Comparison of ENCODE assay signal across 23 cellular contexts in genomic region chr5:98060148-98060547, GRCh38.
"Had no signal": no experiment of that assay in that cellular context is flagged by ENCODE, and none has a peak within 500 bp of the region (broad histone marks: within the 10 kb centered on the region; RNA-seq: fewer than 3 reads in every experiment).

No MANE protein-coding gene starts in this region.

- ATAC-seq: effector memory CD8-positive, alpha-beta T cell; esophagus mucosa; gastrocnemius medialis; heart right ventricle; left cardiac atrium; left lung; left ventricle myocardium superior; lower lobe of right lung; mucosa of descending colon had no signal

- H3K36me3 ChIP-seq: colonic mucosa, esophagus squamous epithelium, gastrocnemius medialis, heart right ventricle, left lung, lower lobe of right lung had no signal

- H3K4me3 ChIP-seq: colonic mucosa, esophagus squamous epithelium, gastrocnemius medialis, heart right ventricle, left lung, lower lobe of right lung, mucosa of descending colon had no signal

- H3K27me3 ChIP-seq: colonic mucosa, esophagus squamous epithelium, gastrocnemius medialis, heart right ventricle, left lung had no signal

- H3K27ac ChIP-seq: colonic mucosa, epithelial cell of prostate, esophagus squamous epithelium, gastrocnemius medialis, heart right ventricle, left lung, lower lobe of right lung had no signal

- H3K9me3 ChIP-seq: colonic mucosa, esophagus squamous epithelium, gastrocnemius medialis, left lung, lower lobe of right lung, mucosa of descending colon had no signal

- DNase-seq: colonic mucosa; cortex of kidney; effector CD8-positive, alpha-beta T cell; effector memory CD8-positive, alpha-beta T cell; endodermal cell; erythroblast; esophagus squamous epithelium; foreskin fibroblast; foreskin melanocyte; gastrocnemius medialis; glutamatergic neuron; head of caudate nucleus; heart right ventricle; hippocampal formation; left cardiac atrium; left lung; left ventricle myocardium superior; lower lobe of right lung; mesenchymal stem cell; mucosa of descending colon; naive B cell had no signal

- H3K4me1 ChIP-seq: colonic mucosa, esophagus squamous epithelium, gastrocnemius medialis, heart right ventricle, left lung, lower lobe of right lung had no signal
